In genomic region chr12:6784292-6784691, GRCh38 we compare ENCODE assay signal across 17 cellular contexts. TPM values are rescaled to one million over a fixed set of nuclear protein-coding genes. Genes with fewer than 3 reads are reported as not detected.
DNase-seq lines count a peak whose midpoint lies in the region; ATAC-seq and TF ChIP-seq lines count a peak whose summit lies in the region.
"Had no signal": no experiment of that assay in that cellular context is flagged by ENCODE, and none has a peak within 500 bp of the region (broad histone marks: within the 10 kb centered on the region; RNA-seq: fewer than 3 reads in every experiment).

No MANE protein-coding gene starts in this region.

- peaks cover 89% of the 10 kb centered on the region for H3K4me1 Mint-ChIP-seq in activated T-cell treated with anti-CD3 and anti-CD28 coated beads, Interleukin-2, amount 50 U/mL, for 72 hours (ENCODE audit: low read depth)
- H3K4me1 Mint-ChIP-seq: naive B cell had no signal

- intact Hi-C loops in OCI-LY7 (cut with micrococcal nuclease; ENCODE audit: unreplicated experiment), result loop anchor here (5.0 kb wide), 1 partner anchor 43 kb away; the partner anchor contains the start of gene P3H3

- H3K36me3 ChIP-seq in OCI-LY7 (ENCODE audit: insufficient read depth, low read length) (no peaks in the 10 kb centered on the region), neutrophil (no peaks in the 10 kb centered on the region), WERI-Rb-1 (no peaks in the 10 kb centered on the region)

- no peaks in the 10 kb centered on the region for H3K79me2 ChIP-seq in OCI-LY7 (ENCODE audit: insufficient read depth, low read depth, low read length)
- H3K79me2 ChIP-seq: hepatocyte had no signal

- POLR2A ChIA-PET in OCI-LY7 (lab: Charles Lee), result interaction anchor here (0.7 kb wide), 1 partner anchor 58 kb away, joined by 3 read pairs; no protein-coding TSS in a partner anchor

- DNase-seq in activated T-cell treated with anti-CD3 and anti-CD28 coated beads, Interleukin-2, amount 50 U/mL, for 72 hours, result no peak
- DNase-seq in activated T-cell treated with anti-CD3 and anti-CD28 coated beads, Interleukin-2, amount 50 U/mL, for 1 hour, result no peak
- no peak for DNase-seq in OCI-LY7 (ENCODE audit: low spot score)
- no peak for DNase-seq in WERI-Rb-1
- no peak for DNase-seq in COR-L47 (lab: John Stamatoyannopoulos, UW)
- DNase-seq: activated CD4-positive, alpha-beta T cell treated with anti-CD3 and anti-CD28 coated beads for 36 hours; naive B cell; NCI-H146; NCI-H82; stimulated activated CD4-positive, alpha-beta T cell treated with anti-CD3 and anti-CD28 coated beads, Interleukin-2, amount 100 ng/mL, for 48 hours; T1000 had no signal

- no peaks in the 10 kb centered on the region for H3K9me3 ChIP-seq in OCI-LY7 (ENCODE audit: low read length)
- H3K9me3 ChIP-seq in neutrophil, result no peaks in the 10 kb centered on the region
- H3K9me3 ChIP-seq in WERI-Rb-1 (ENCODE audit: severe bottlenecking), result no peaks in the 10 kb centered on the region

- no TSS peak for BruUV-seq in OCI-LY7 (replicated peaks; lab: Mats Ljungman, UMichigan)

- ATAC-seq in activated T-cell treated with anti-CD3 and anti-CD28 coated beads, Interleukin-2, amount 50 U/mL, for 72 hours (replicated peaks in 1 of 2), result no peak
- ATAC-seq: activated CD4-positive, alpha-beta T cell treated with anti-CD3 and anti-CD28 coated beads for 36 hours; Panc1 had no signal

- no peaks in the 10 kb centered on the region for H3K27me3 ChIP-seq in neutrophil
- H3K27me3 ChIP-seq in WERI-Rb-1 (ENCODE audit: insufficient read depth, low read depth, severe bottlenecking), result no peaks in the 10 kb centered on the region
- H3K27me3 ChIP-seq: hepatocyte had no signal

- H3K4me1 ChIP-seq in OCI-LY7 (ENCODE audit: insufficient read depth, low read length, poor library complexity, severe bottlenecking) (peaks cover 39% of the 10 kb centered on the region), neutrophil (ENCODE audit: control insufficient read depth in 1 of 2, insufficient read depth in 1 of 2, low read depth in 1 of 2, low read length in 1 of 2) (peaks cover 22 to 25% of the 10 kb centered on the region in 2 experiments)

- no peaks in the 10 kb centered on the region for H4K20me1 ChIP-seq in OCI-LY7 (ENCODE audit: insufficient read depth, low read length)

- H2AFZ ChIP-seq in OCI-LY7 (ENCODE audit: low read length), result peak overlapping the region; percentile 16; the same call in 1 of the 2 replicates
- H2AFZ ChIP-seq: hepatocyte had no signal

- H3K27ac ChIP-seq in OCI-LY7 (ENCODE audit: low read depth, low read length, poor library complexity, severe bottlenecking) (no peak overlapping the region), neutrophil (peak overlapping the region; percentile 77), WERI-Rb-1 (no peak overlapping the region)
- H3K27ac ChIP-seq: hepatocyte had no signal

- TF ChIP-seq CTCF in OCI-LY7 (conservative IDR thresholded peaks at IDR 0.05; ENCODE audit: low read length) (no peak), neutrophil (IDR thresholded peaks at IDR 0.05) (no peak), WERI-Rb-1 (IDR thresholded peaks at IDR 0.05; ENCODE audit: low read depth, low read length) (no peak)

- no peak overlapping the region for H3K4me2 ChIP-seq in OCI-LY7 (ENCODE audit: low read length)
- H3K4me2 ChIP-seq: hepatocyte had no signal

- H3K4me3 ChIP-seq in OCI-LY7 (ENCODE audit: low read depth, low read length, poor library complexity, severe bottlenecking), result no peak overlapping the region
- no peak overlapping the region for H3K4me3 ChIP-seq in neutrophil (ENCODE audit: low read depth in 1 of 2, low read length in 1 of 2)
- no peak overlapping the region for H3K4me3 ChIP-seq in WERI-Rb-1 (ENCODE audit: low read depth, low read length)
- H3K4me3 ChIP-seq: hepatocyte had no signal

- no peaks in the 10 kb centered on the region for H3K9me2 ChIP-seq in OCI-LY7 (ENCODE audit: insufficient read depth, low read length)

- H3K4me3 Mint-ChIP-seq in activated T-cell treated with anti-CD3 and anti-CD28 coated beads, Interleukin-2, amount 50 U/mL, for 72 hours, result peak overlapping the region; percentile 38 to 69
- H3K4me3 Mint-ChIP-seq: activated CD4-positive, alpha-beta T cell treated with anti-CD3 and anti-CD28 coated beads for 36 hours; activated naive CD8-positive, alpha-beta T cell; naive B cell had no signal

- CTCF ChIA-PET in OCI-LY7 (lab: Charles Lee; ENCODE audit: unreplicated experiment), result interaction anchor here (0.6 kb wide), 1 partner anchor 37 kb away, joined by 4 read pairs; no protein-coding TSS in a partner anchor

- no peaks in the 10 kb centered on the region for H3K36me3 Mint-ChIP-seq in activated T-cell treated with anti-CD3 and anti-CD28 coated beads, Interleukin-2, amount 50 U/mL, for 72 hours (ENCODE audit: insufficient read depth in 2 of 2)
- H3K36me3 Mint-ChIP-seq: activated naive CD8-positive, alpha-beta T cell; naive B cell had no signal

- H3K27me3 Mint-ChIP-seq in activated T-cell treated with anti-CD3 and anti-CD28 coated beads, Interleukin-2, amount 50 U/mL, for 72 hours (ENCODE audit: low read depth), result no peaks in the 10 kb centered on the region
- H3K27me3 Mint-ChIP-seq: activated CD4-positive, alpha-beta T cell treated with anti-CD3 and anti-CD28 coated beads for 36 hours; activated naive CD8-positive, alpha-beta T cell had no signal

- H3K27ac Mint-ChIP-seq in activated T-cell treated with anti-CD3 and anti-CD28 coated beads, Interleukin-2, amount 50 U/mL, for 72 hours, result no peak overlapping the region
- H3K27ac Mint-ChIP-seq: activated naive CD8-positive, alpha-beta T cell had no signal

- no peaks in the 10 kb centered on the region for H3K9me3 Mint-ChIP-seq in activated T-cell treated with anti-CD3 and anti-CD28 coated beads, Interleukin-2, amount 50 U/mL, for 72 hours
- H3K9me3 Mint-ChIP-seq: naive B cell had no signal

RNA-seq across cellular contexts. Expression of gene CD4, which starts 5.0 kb away (rescaled TPM):
- total RNA-seq in activated T-cell treated with anti-CD3 and anti-CD28 coated beads, Interleukin-2, amount 50 U/mL, for 72 hours, result 100 to 1,000 TPM; 126 to 141 TPM
- not detected in 2 replicates for total RNA-seq in OCI-LY7 (2014; rRNA removed; shearing (Covaris generic))
- not detected in 2 replicates for total RNA-seq in OCI-LY7 (2022)
- total RNA-seq: A673, endothelial cell of umbilical vein had no signal

RNA-seq across cellular contexts. Expression of gene LAG3, which starts 12.0 kb away (rescaled TPM):
- total RNA-seq in activated T-cell treated with anti-CD3 and anti-CD28 coated beads, Interleukin-2, amount 50 U/mL, for 72 hours, result 100 to 1,000 TPM; 117 to 188 TPM
- total RNA-seq in OCI-LY7 (2014; rRNA removed; shearing (Covaris generic)), result 0.19 and 0.62 TPM in 2 replicates
- total RNA-seq in OCI-LY7 (2022), result 0.26 TPM in 1 of 2 replicates, not detected in the other

RNA-seq across cellular contexts. Expression of gene PTMS, which starts 18.1 kb away (rescaled TPM):
- total RNA-seq in activated T-cell treated with anti-CD3 and anti-CD28 coated beads, Interleukin-2, amount 50 U/mL, for 72 hours, result 100 to 1,000 TPM; 119 to 154 TPM
- 6.3 and 7.8 TPM in 2 replicates for total RNA-seq in OCI-LY7 (2014; rRNA removed; shearing (Covaris generic))
- 9.8 and 11.8 TPM in 2 replicates for total RNA-seq in OCI-LY7 (2022)

RNA-seq across cellular contexts. Expression of gene MLF2, which starts 31.4 kb away (rescaled TPM):
- total RNA-seq in activated T-cell treated with anti-CD3 and anti-CD28 coated beads, Interleukin-2, amount 50 U/mL, for 72 hours, result 100 to 1,000 TPM; 122 to 134 TPM
- total RNA-seq in OCI-LY7 (2014; rRNA removed; shearing (Covaris generic)), result 87.3 and 96.2 TPM in 2 replicates
- 79.7 and 81.3 TPM in 2 replicates for total RNA-seq in OCI-LY7 (2022)

RNA-seq across cellular contexts. Expression of gene GPR162, which starts 37.3 kb away (rescaled TPM):
- under 1 TPM; 0.72 to 0.93 TPM for total RNA-seq in activated T-cell treated with anti-CD3 and anti-CD28 coated beads, Interleukin-2, amount 50 U/mL, for 72 hours
- total RNA-seq in OCI-LY7 (2014; rRNA removed; shearing (Covaris generic)), result not detected in 2 replicates
- total RNA-seq in OCI-LY7 (2022), result not detected in 2 replicates

Comparison
In these comparisons a context has a peak if more than half of its experiments do, and no peak if none do; other contexts are left out.
1. RNA of gene CD4, which starts 5.0 kb away (total RNA-seq): 126 to 141 TPM in activated T-cell treated with anti-CD3 and anti-CD28 coated beads, Interleukin-2, amount 50 U/mL, for 72 hours; not detected in OCI-LY7; every median in the first group is over 100 times any median in the second.
2. RNA of gene LAG3, which starts 12.0 kb away (total RNA-seq): 117 to 188 TPM in activated T-cell treated with anti-CD3 and anti-CD28 coated beads, Interleukin-2, amount 50 U/mL, for 72 hours; 0.19 to 0.62 TPM in OCI-LY7; every median in the first group is over 10 times any median in the second.
3. RNA of gene PTMS, which starts 18.1 kb away (total RNA-seq): 119 to 154 TPM in activated T-cell treated with anti-CD3 and anti-CD28 coated beads, Interleukin-2, amount 50 U/mL, for 72 hours; 6.3 to 11.8 TPM in OCI-LY7; every median in the first group is over 4 times any median in the second.